In genomic region chr15:60358935-60359672, GRCh38 we compare ENCODE assay signal across 8 cellular contexts. TPM values are rescaled to one million over a fixed set of nuclear protein-coding genes. Genes with fewer than 3 reads are reported as not detected.
DNase-seq lines count a peak whose midpoint lies in the region; ATAC-seq and TF ChIP-seq lines count a peak whose summit lies in the region.

No MANE protein-coding gene starts in this region.

- H3K27me3 ChIP-seq in ascending aorta (no peaks in the 10 kb centered on the region), left lung (no peaks in the 10 kb centered on the region)

- H3K36me3 ChIP-seq in ascending aorta (peaks cover 46 to 78% of the 10 kb centered on the region in 2 donors), left lung (peaks cover 3 to 99% of the 10 kb centered on the region in 2 donors)

- peak; percentile 73 for DNase-seq in A172 (ENCODE audit: low spot score)
- peak; percentile 99 for DNase-seq in NCI-H1436 treated with DMSO at 0.1 percent for 48 hours (lab: John Stamatoyannopoulos, UW)
- no peak for DNase-seq in ascending aorta (ENCODE audit: low spot score in 2 of 2)
- peak; percentile 26 for DNase-seq in islet precursor cell
- no peak for DNase-seq in HuH-7.5 (ENCODE audit: low spot score)
- DNase-seq in left lung: no peak

- ATAC-seq in HG03565 (IDR thresholded peaks at IDR 0.05; ENCODE audit: unreplicated experiment): no peak
- no peak for ATAC-seq in left lung
- ATAC-seq in GM19455 (IDR thresholded peaks at IDR 0.05; ENCODE audit: unreplicated experiment): no peak

- intact Hi-C loops in ascending aorta (cut with DNase I) (loop anchor here (1.0 kb wide), 1 partner anchor 85 kb away; no protein-coding TSS in a partner anchor), left lung (cut with DNase I) (loop anchor here in 1 of 2 donors (10.0 kb wide), 1 partner anchor 86 kb away; no protein-coding TSS in a partner anchor)

- H3K27ac ChIP-seq in ascending aorta (peak overlapping the region; percentile 72 to 82), left lung (no peak overlapping the region)

- H3K4me3 ChIP-seq in ascending aorta: no peak overlapping the region
- no peak overlapping the region for H3K4me3 ChIP-seq in left lung

- TF ChIP-seq CTCF in ascending aorta (IDR thresholded peaks at IDR 0.05): no peak
- no peak for TF ChIP-seq CTCF in left lung (IDR thresholded peaks at IDR 0.05)

- peaks cover 11 to 47% of the 10 kb centered on the region in 2 donors for H3K4me1 ChIP-seq in ascending aorta
- H3K4me1 ChIP-seq in left lung: peaks cover 0 to 22% of the 10 kb centered on the region in 2 donors

- no peaks in the 10 kb centered on the region for H3K9me3 ChIP-seq in ascending aorta
- H3K9me3 ChIP-seq in left lung: no peaks in the 10 kb centered on the region

RNA-seq across cellular contexts. Expression of gene ANXA2, which starts 38.7 kb away (rescaled TPM):
- total RNA-seq in A172 (2014; rRNA removed; shearing (Covaris generic)): 4,320 and 4,475 TPM in 2 replicates
- total RNA-seq in ascending aorta: 730 TPM
- total RNA-seq in left lung: 1,000 to 10,000 TPM; 1,567 to 1,593 TPM

Comparison
In these comparisons a context has a peak if more than half of its experiments do, and no peak if none do; other contexts are left out.
1. DNase-seq: peak in A172 (single experiment), NCI-H1436 treated with DMSO at 0.1 percent for 48 hours (single experiment) and islet precursor cell (single experiment); none in ascending aorta (0 of 2), HuH-7.5 (single experiment) and left lung (0 of 2).
2. H3K27ac ChIP-seq: peak in ascending aorta (2 of 2); none in left lung (0 of 2).